ENCODE assay signal across 1 cellular context in the genomic region with DNA sequence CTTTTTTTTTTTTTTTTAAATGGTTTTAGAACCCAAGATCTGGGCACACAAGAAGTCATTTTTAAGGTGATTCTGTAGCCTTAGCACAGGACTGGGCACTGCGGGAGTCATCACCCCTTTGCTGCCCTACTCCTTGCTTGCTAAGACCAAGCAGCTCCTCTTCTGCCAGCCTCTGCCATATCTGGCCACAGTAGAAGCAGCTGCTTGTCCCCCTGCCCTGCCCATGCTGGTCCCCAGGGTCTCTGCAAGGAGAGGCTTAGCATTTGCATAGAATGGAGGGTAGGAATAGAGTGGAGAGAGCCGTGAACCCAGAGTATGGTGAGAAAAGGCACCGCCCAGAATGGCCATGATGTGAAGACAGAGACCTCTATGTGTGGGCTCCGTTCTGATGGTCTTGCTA.
TF ChIP-seq lines count a peak whose summit lies in the region.

No MANE protein-coding gene starts in this region.

TF ChIP-seq in HepG2, 621 proteins besides CTCF, POLR2A, EP300 and RAD21 (continued from another document):
- TF ChIP-seq, protein P1, sequence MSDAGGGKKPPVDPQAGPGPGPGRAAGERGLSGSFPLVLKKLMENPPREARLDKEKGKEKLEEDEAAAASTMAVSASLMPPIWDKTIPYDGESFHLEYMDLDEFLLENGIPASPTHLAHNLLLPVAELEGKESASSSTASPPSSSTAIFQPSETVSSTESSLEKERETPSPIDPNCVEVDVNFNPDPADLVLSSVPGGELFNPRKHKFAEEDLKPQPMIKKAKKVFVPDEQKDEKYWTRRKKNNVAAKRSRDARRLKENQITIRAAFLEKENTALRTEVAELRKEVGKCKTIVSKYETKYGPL (CRISPR knock-in tag; IDR thresholded peaks at IDR 0.05) = no peak
- no peak for TF ChIP-seq MYC (CRISPR knock-in tag; IDR thresholded peaks at IDR 0.05; ENCODE audit: borderline replicate concordance)
- TF ChIP-seq, protein P2, sequence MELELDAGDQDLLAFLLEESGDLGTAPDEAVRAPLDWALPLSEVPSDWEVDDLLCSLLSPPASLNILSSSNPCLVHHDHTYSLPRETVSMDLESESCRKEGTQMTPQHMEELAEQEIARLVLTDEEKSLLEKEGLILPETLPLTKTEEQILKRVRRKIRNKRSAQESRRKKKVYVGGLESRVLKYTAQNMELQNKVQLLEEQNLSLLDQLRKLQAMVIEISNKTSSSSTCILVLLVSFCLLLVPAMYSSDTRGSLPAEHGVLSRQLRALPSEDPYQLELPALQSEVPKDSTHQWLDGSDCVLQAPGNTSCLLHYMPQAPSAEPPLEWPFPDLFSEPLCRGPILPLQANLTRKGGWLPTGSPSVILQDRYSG (CRISPR knock-in tag; IDR thresholded peaks at IDR 0.05) = no peak
- no peak for TF ChIP-seq SOX6 (IDR thresholded peaks at IDR 0.05)
- TF ChIP-seq SOX6 (CRISPR knock-in tag; IDR thresholded peaks at IDR 0.05) = no peak
- no peak for TF ChIP-seq ZNF781 (CRISPR knock-in tag; IDR thresholded peaks at IDR 0.05; ENCODE audit: borderline replicate concordance, not compliant biosample characterization)
- TF ChIP-seq NR2F2 (IDR thresholded peaks at IDR 0.05; ENCODE audit: borderline replicate concordance, low read depth) = no peak
- no peak for TF ChIP-seq ZNF672 (CRISPR knock-in tag; IDR thresholded peaks at IDR 0.05)
- TF ChIP-seq, protein P3, sequence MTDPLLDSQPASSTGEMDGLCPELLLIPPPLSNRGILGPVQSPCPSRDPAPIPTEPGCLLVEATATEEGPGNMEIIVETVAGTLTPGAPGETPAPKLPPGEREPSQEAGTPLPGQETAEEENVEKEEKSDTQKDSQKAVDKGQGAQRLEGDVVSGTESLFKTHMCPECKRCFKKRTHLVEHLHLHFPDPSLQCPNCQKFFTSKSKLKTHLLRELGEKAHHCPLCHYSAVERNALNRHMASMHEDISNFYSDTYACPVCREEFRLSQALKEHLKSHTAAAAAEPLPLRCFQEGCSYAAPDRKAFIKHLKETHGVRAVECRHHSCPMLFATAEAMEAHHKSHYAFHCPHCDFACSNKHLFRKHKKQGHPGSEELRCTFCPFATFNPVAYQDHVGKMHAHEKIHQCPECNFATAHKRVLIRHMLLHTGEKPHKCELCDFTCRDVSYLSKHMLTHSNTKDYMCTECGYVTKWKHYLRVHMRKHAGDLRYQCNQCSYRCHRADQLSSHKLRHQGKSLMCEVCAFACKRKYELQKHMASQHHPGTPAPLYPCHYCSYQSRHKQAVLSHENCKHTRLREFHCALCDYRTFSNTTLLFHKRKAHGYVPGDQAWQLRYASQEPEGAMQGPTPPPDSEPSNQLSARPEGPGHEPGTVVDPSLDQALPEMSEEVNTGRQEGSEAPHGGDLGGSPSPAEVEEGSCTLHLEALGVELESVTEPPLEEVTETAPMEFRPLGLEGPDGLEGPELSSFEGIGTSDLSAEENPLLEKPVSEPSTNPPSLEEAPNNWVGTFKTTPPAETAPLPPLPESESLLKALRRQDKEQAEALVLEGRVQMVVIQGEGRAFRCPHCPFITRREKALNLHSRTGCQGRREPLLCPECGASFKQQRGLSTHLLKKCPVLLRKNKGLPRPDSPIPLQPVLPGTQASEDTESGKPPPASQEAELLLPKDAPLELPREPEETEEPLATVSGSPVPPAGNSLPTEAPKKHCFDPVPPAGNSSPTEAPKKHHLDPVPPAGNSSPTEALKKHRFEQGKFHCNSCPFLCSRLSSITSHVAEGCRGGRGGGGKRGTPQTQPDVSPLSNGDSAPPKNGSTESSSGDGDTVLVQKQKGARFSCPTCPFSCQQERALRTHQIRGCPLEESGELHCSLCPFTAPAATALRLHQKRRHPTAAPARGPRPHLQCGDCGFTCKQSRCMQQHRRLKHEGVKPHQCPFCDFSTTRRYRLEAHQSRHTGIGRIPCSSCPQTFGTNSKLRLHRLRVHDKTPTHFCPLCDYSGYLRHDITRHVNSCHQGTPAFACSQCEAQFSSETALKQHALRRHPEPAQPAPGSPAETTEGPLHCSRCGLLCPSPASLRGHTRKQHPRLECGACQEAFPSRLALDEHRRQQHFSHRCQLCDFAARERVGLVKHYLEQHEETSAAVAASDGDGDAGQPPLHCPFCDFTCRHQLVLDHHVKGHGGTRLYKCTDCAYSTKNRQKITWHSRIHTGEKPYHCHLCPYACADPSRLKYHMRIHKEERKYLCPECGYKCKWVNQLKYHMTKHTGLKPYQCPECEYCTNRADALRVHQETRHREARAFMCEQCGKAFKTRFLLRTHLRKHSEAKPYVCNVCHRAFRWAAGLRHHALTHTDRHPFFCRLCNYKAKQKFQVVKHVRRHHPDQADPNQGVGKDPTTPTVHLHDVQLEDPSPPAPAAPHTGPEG (CRISPR knock-in tag; IDR thresholded peaks at IDR 0.05) = no peak
- TF ChIP-seq ZNF10 (CRISPR knock-in tag; IDR thresholded peaks at IDR 0.05; ENCODE audit: borderline replicate concordance, low read depth) = no peak
